8 cellular contexts compared by ENCODE assay signal in the genomic region with DNA sequence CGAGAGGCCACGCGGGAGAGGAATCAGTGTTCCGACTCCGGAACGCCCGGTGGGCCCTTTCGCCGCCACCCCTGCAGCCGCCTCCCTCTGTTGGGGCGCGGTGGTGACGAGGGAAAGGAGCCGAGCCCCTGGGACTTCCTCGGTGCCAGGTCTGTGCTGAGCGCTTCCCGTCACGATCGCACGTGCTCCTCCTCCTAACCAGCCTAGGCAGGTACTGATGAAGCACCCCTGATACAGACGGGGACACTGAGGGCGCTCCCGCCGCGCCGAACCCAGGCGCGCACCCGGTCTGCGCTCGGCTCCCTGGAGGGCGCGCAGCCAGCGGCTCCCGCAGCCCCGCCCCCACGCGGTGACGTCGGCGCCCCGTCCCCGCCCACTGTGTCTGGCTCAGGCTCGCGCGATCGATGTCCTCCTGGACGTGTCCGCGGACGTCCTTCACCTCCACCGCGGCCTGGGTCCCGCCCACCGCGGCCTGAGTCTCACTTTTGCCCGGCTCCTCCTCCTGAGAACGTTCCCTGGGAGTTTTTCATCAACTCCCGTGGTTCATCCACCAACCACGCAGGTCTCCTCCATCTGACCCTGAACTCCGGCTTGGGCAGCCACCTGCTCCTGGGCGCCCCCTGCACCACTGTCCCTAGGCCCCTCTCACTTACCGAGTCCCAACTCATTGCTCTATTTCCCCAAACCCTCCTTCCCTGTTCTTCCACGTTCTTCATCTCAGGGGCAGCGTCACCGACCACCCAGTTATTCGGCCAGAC. TPM values are rescaled to one million over a fixed set of nuclear protein-coding genes. Genes with fewer than 3 reads are reported as not detected.
DNase-seq lines count a peak whose midpoint lies in the region; ATAC-seq, FAIRE-seq and TF ChIP-seq lines count a peak whose summit lies in the region.

No MANE protein-coding gene starts in this region.

- H3K18ac ChIP-seq in mesendoderm (ENCODE audit: low read length), result no peak overlapping the region

- H3K9ac ChIP-seq in mesendoderm (ENCODE audit: low read length), result peak overlapping the region; percentile 88

- no peak overlapping the region for H2AK5ac ChIP-seq in mesendoderm (ENCODE audit: low read length)

- peak overlapping the region; percentile 78 for H3K4me3 ChIP-seq in mesendoderm (ENCODE audit: low read length)

- no peaks in the 10 kb centered on the region for H3K79me2 ChIP-seq in mesendoderm (ENCODE audit: control insufficient read depth, insufficient read depth, low read length)

- no peaks in the 10 kb centered on the region for H3K4me1 ChIP-seq in mesendoderm (ENCODE audit: control insufficient read depth, low read depth, low read length)

- TF ChIP-seq POLR2A in GM12892 (IDR thresholded peaks at IDR 0.05; ENCODE audit: low read depth, low read length), result peak; percentile 74; the same call in 1 of the 2 replicates

- H2BK120ac ChIP-seq in mesendoderm (ENCODE audit: low read depth, low read length), result no peak overlapping the region

- peak; percentile 88 for ATAC-seq in HG02759 (IDR thresholded peaks at IDR 0.05; ENCODE audit: unreplicated experiment)

- H3K27ac ChIP-seq in mesendoderm (ENCODE audit: low read depth, low read length), result no peak overlapping the region

- H3K4ac ChIP-seq in mesendoderm (ENCODE audit: low read depth, low read length), result no peak overlapping the region

- H4K8ac ChIP-seq in mesendoderm (ENCODE audit: low read depth, low read length), result no peak overlapping the region

- no CpG with 5 or more reads among the region's 67 CpGs for WGBS in mesendoderm (ENCODE audit: extremely low coverage, insufficient coverage, low lambda C conversion rate)

- H3K23ac ChIP-seq in mesendoderm (ENCODE audit: low read length), result no peak overlapping the region

- no peak overlapping the region for H4K5ac ChIP-seq in mesendoderm (ENCODE audit: low read length)

- peak overlapping the region; percentile 73 for H3K4me2 ChIP-seq in mesendoderm (ENCODE audit: low read length)

- no peaks in the 10 kb centered on the region for H3K79me1 ChIP-seq in mesendoderm (ENCODE audit: low read length)

- peak overlapping the region; percentile 95 for H3K56ac ChIP-seq in mesendoderm (ENCODE audit: low read length)

- peak; percentile 98 for FAIRE-seq in GM12892 (lab: Jason Lieb, UNC)

- no peak overlapping the region for H2BK15ac ChIP-seq in mesendoderm (replicated peaks; ENCODE audit: low read depth)

- H3K36me3 ChIP-seq in mesendoderm (ENCODE audit: control insufficient read depth, insufficient read depth, low read length), result no peaks in the 10 kb centered on the region

- DNase-seq in GM12892 (ENCODE audit: insufficient read length), result peak; percentile 93
- peak; percentile 37 for DNase-seq in NCI-H2227 treated with DMSO at 0.1 percent for 48 hours (lab: John Stamatoyannopoulos, UW)
- DNase-seq in activated CD4-positive, alpha-beta T cell treated with anti-CD3 and anti-CD28 coated beads, Interleukin-2, amount 50 U/mL, for 48 hours, result peak; percentile 82 to 85
- DNase-seq in effector CD8-positive, alpha-beta T cell (lab: John Stamatoyannopoulos, UW), result peak; percentile 12
- DNase-seq in mesendoderm, result peak; percentile 67
- DNase-seq in stimulated activated CD8-positive, alpha-beta memory T cell treated with anti-CD3 and anti-CD28 coated beads, Interleukin-12 subunit alpha, Interleukin-12 subunit beta, amount 100 ng/mL, for 1 hour (ENCODE audit: low read depth), result peak; percentile 36
- no peak for DNase-seq in Kasumi-1 (lab: John Stamatoyannopoulos, UW)

- H2BK5ac ChIP-seq in mesendoderm (ENCODE audit: low read length), result no peak overlapping the region

- H3K27me3 ChIP-seq in mesendoderm (ENCODE audit: insufficient read depth, low read length, poor library complexity), result peaks cover 2% of the 10 kb centered on the region

RNA-seq across cellular contexts. Expression of gene KLK15, which starts 2.6 kb away (rescaled TPM):
- not detected for polyA plus RNA-seq in GM12892 (2012; ENCODE audit: missing spikeins)
- not detected for polyA plus RNA-seq in mesendoderm (2013, experiment 1 of 2)
- polyA plus RNA-seq in mesendoderm (2013, experiment 2 of 2), result not detected

RNA-seq across cellular contexts. Expression of gene KLK1, which starts 12.4 kb away (rescaled TPM):
- polyA plus RNA-seq in GM12892 (2012; ENCODE audit: missing spikeins), result 33.5 TPM
- polyA plus RNA-seq in mesendoderm (2013, experiment 1 of 2), result 2.8 TPM
- polyA plus RNA-seq in mesendoderm (2013, experiment 2 of 2), result 2.8 TPM

RNA-seq across cellular contexts. Expression of gene KLK3, which starts 18.8 kb away (rescaled TPM):
- polyA plus RNA-seq in GM12892 (2012; ENCODE audit: missing spikeins), result 0.21 TPM
- polyA plus RNA-seq in mesendoderm (2013, experiment 1 of 2), result not detected
- not detected for polyA plus RNA-seq in mesendoderm (2013, experiment 2 of 2)

RNA-seq across cellular contexts. Expression of gene KLK2, which starts 37.3 kb away (rescaled TPM):
- polyA plus RNA-seq in GM12892 (2012; ENCODE audit: missing spikeins), result 2.0 TPM
- polyA plus RNA-seq in mesendoderm (2013, experiment 1 of 2), result not detected
- not detected for polyA plus RNA-seq in mesendoderm (2013, experiment 2 of 2)

RNA-seq across cellular contexts. Expression of gene ACP4, which starts 45.7 kb away (rescaled TPM):
- polyA plus RNA-seq in GM12892 (2012; ENCODE audit: missing spikeins), result not detected
- polyA plus RNA-seq in mesendoderm (2013, experiment 1 of 2), result not detected
- not detected for polyA plus RNA-seq in mesendoderm (2013, experiment 2 of 2)

Comparison
In these comparisons a context has a peak if more than half of its experiments do, and no peak if none do; other contexts are left out.
1. DNase-seq: peak in GM12892 (single experiment), NCI-H2227 treated with DMSO at 0.1 percent for 48 hours (single experiment), activated CD4-positive, alpha-beta T cell treated with anti-CD3 and anti-CD28 coated beads, Interleukin-2, amount 50 U/mL, for 48 hours (2 of 2), effector CD8-positive, alpha-beta T cell (single experiment), mesendoderm (single experiment) and stimulated activated CD8-positive, alpha-beta memory T cell treated with anti-CD3 and anti-CD28 coated beads, Interleukin-12 subunit alpha, Interleukin-12 subunit beta, amount 100 ng/mL, for 1 hour (single experiment); none in Kasumi-1 (0 of 2).